Comparison of ENCODE assay signal across 8 cellular contexts in genomic region chr2:26462511-26463251, GRCh38. TPM values are rescaled to one million over a fixed set of nuclear protein-coding genes. Genes with fewer than 3 reads are reported as not detected.
DNase-seq lines count a peak whose midpoint lies in the region; ATAC-seq and TF ChIP-seq lines count a peak whose summit lies in the region.

No MANE protein-coding gene starts in this region.

- no peaks in the 10 kb centered on the region for H3K9me3 Mint-ChIP-seq in progenitor cell of endocrine pancreas (ENCODE audit: low read depth)

- peaks cover 8% of the 10 kb centered on the region for H3K27me3 Mint-ChIP-seq in progenitor cell of endocrine pancreas

- no peaks in the 10 kb centered on the region for H3K9me3 ChIP-seq in HEK293 (ENCODE audit: control insufficient read depth, insufficient read depth, low read depth, low read length)

- TF ChIP-seq CTCF in HEK293 (tag by site-specific recombination; IDR thresholded peaks at IDR 0.05), result peak; percentile 43
- peak; percentile 70 for TF ChIP-seq CTCF in fibroblast of mammary gland (conservative IDR thresholded peaks at IDR 0.05; ENCODE audit: control insufficient read depth, insufficient read depth, low read depth, low read length)
- peak; percentile 67 for TF ChIP-seq CTCF in progenitor cell of endocrine pancreas (IDR thresholded peaks at IDR 0.05; ENCODE audit: unreplicated experiment)

- no peak overlapping the region for H3K4me3 ChIP-seq in HEK293 (ENCODE audit: low read depth, low read length)
- no peak overlapping the region for H3K4me3 ChIP-seq in fibroblast of mammary gland (ENCODE audit: control insufficient read depth, low read depth, low read length)

- no peaks in the 10 kb centered on the region for H3K36me3 Mint-ChIP-seq in progenitor cell of endocrine pancreas (ENCODE audit: insufficient read depth)

- ATAC-seq in HG03139 (IDR thresholded peaks at IDR 0.05; ENCODE audit: unreplicated experiment) (no peak), HG02571 (IDR thresholded peaks at IDR 0.05; ENCODE audit: unreplicated experiment) (no peak)

- no peaks in the 10 kb centered on the region for H3K36me3 ChIP-seq in HEK293 (ENCODE audit: control insufficient read depth in 2 of 2, insufficient read depth in 1 of 2, low read length in 2 of 2)

- H3K4me1 Mint-ChIP-seq in progenitor cell of endocrine pancreas (ENCODE audit: low read depth), result peaks cover 2% of the 10 kb centered on the region

- no peak overlapping the region for H3K4me3 Mint-ChIP-seq in progenitor cell of endocrine pancreas (ENCODE audit: low read depth)

- no peaks in the 10 kb centered on the region for H3K4me1 ChIP-seq in HEK293 (ENCODE audit: control insufficient read depth, insufficient read depth, low read length)

- peak overlapping the region; percentile 20 for H3K27ac Mint-ChIP-seq in progenitor cell of endocrine pancreas

- peak; percentile 67 for DNase-seq in COLO829 (ENCODE audit: low spot score)
- DNase-seq in OCI-M1 (lab: John Stamatoyannopoulos, UW), result peak; percentile 78
- peak; percentile 96 for DNase-seq in fibroblast of mammary gland (ENCODE audit: low read depth)
- DNase-seq in progenitor cell of endocrine pancreas (ENCODE audit: low spot score, unreplicated experiment), result no peak
- no peak for DNase-seq in stimulated activated naive CD4-positive, alpha-beta T cell (lab: John Stamatoyannopoulos, UW)

- H3K27ac ChIP-seq in HEK293 (ENCODE audit: extremely low read depth, low read depth, low read length), result no peak overlapping the region

- CTCF ChIA-PET in HEK293 (lab: Yijun Ruan, JAX), result interaction anchor here (0.6 to 1.8 kb wide), 13 partner anchors 18 to 228 kb away, joined by 3 to 10 read pairs (median 3); no protein-coding TSS in a partner anchor

- POLR2A ChIA-PET in HEK293 (lab: Yijun Ruan, JAX), result no interaction called here

TF ChIP-seq in HEK293, 187 proteins besides CTCF, POLR2A, EP300 and RAD21 (continues in another document):
- TF ChIP-seq OSR2 (tag by site-specific recombination; IDR thresholded peaks at IDR 0.05) (peak; percentile 30; the same call in 1 of the 2 replicates), ZFP3 (tag by site-specific recombination; IDR thresholded peaks at IDR 0.05; ENCODE audit: low read depth) (0 out of 2 replicates have a peak, but pooled peaks have one; percentile 14), ZNF280D (tag by site-specific recombination; IDR thresholded peaks at IDR 0.05) (no peak), ZBTB48 (tag by site-specific recombination; IDR thresholded peaks at IDR 0.05) (no peak), ZNF629 (tag by site-specific recombination; IDR thresholded peaks at IDR 0.05) (peak; percentile 52), ZNF341 (tag by site-specific recombination; IDR thresholded peaks at IDR 0.05; ENCODE audit: low read depth) (no peak), PATZ1 (tag by site-specific recombination; IDR thresholded peaks at IDR 0.05) (peak; percentile 14; the same call in 1 of the 2 replicates), ZNF660 (tag by site-specific recombination; IDR thresholded peaks at IDR 0.05) (no peak), ZSCAN4 (tag by site-specific recombination; IDR thresholded peaks at IDR 0.05) (no peak), ZSCAN18 (tag by site-specific recombination; IDR thresholded peaks at IDR 0.05) (no peak), ZNF776 (tag by site-specific recombination; IDR thresholded peaks at IDR 0.05; ENCODE audit: borderline replicate concordance) (no peak), ZBTB8A (tag by site-specific recombination; IDR thresholded peaks at IDR 0.05) (peak; percentile 60), ZFHX2 (tag by site-specific recombination; conservative IDR thresholded peaks at IDR 0.05) (peak; percentile 89), ZNF626 (tag by site-specific recombination; IDR thresholded peaks at IDR 0.05) (no peak), MYNN (tag by site-specific recombination; IDR thresholded peaks at IDR 0.05; ENCODE audit: borderline replicate concordance) (no peak), ZNF112 (tag by site-specific recombination; IDR thresholded peaks at IDR 0.05) (no peak), ZNF747 (tag by site-specific recombination; IDR thresholded peaks at IDR 0.05) (no peak), ZNF148 (tag by site-specific recombination; IDR thresholded peaks at IDR 0.05; ENCODE audit: borderline replicate concordance) (no peak)

RNA-seq across cellular contexts. Expression of gene OTOF, which starts 15.2 kb away (rescaled TPM):
- 0.11 and 0.22 TPM in 2 replicates for total RNA-seq in progenitor cell of endocrine pancreas

Comparison
In these comparisons a context has a peak if more than half of its experiments do, and no peak if none do; other contexts are left out.
1. DNase-seq: peak in COLO829 (single experiment), OCI-M1 (single experiment) and fibroblast of mammary gland (single experiment); none in progenitor cell of endocrine pancreas (single experiment) and stimulated activated naive CD4-positive, alpha-beta T cell (0 of 6).
2. Peak in every context shown above with its lines, with median percentiles within 50 percentile points of each other: CTCF ChIP-seq.